8 cellular contexts compared by ENCODE assay signal in genomic region chr1:37858931-37859506, GRCh38. TPM values are rescaled to one million over a fixed set of nuclear protein-coding genes. Genes with fewer than 3 reads are reported as not detected.
DNase-seq lines count a peak whose midpoint lies in the region; ATAC-seq and TF ChIP-seq lines count a peak whose summit lies in the region.

No MANE protein-coding gene starts in this region.

- DNase-seq in astrocyte of the spinal cord (ENCODE audit: low read depth, low spot score) (no peak), immature natural killer cell (no peak), HPDE6-E6E7 (ENCODE audit: extremely low spot score) (no peak)
- DNase-seq in stimulated activated naive B cell treated with anti-CD40 and anti-IgM and Interleukin-4, amounts not matched to agents 10 μg/mL and 1 μg/mL and 100 μg/mL, for 72 hours, result no peak

- H3K36me3 ChIP-seq in BLaER1 treated with 17β-estradiol and CSF1 and Interleukin-3, amounts not matched to agents 10 nM and 100 nM, result peaks cover 51 to 72% (median 67%) of the 10 kb centered on the region in 11 experiments
- H3K36me3 ChIP-seq in KOPT-K1 (ENCODE audit: insufficient read depth, low read length), result peaks cover 34% of the 10 kb centered on the region

- peaks cover 26 to 55% (median 46%) of the 10 kb centered on the region in 10 experiments for H3K4me1 ChIP-seq in BLaER1 treated with 17β-estradiol and CSF1 and Interleukin-3, amounts not matched to agents 10 nM and 100 nM

- peak overlapping the region; percentile 77 to 96 (median 88) for H3K4me2 ChIP-seq in BLaER1 treated with 17β-estradiol and CSF1 and Interleukin-3, amounts not matched to agents 10 nM and 100 nM

- no peaks in the 10 kb centered on the region for H3K9me3 ChIP-seq in BLaER1 treated with 17β-estradiol and CSF1 and Interleukin-3, amounts not matched to agents 10 nM and 100 nM (replicated peaks in 1 of 11)
- no peaks in the 10 kb centered on the region for H3K9me3 ChIP-seq in KOPT-K1 (ENCODE audit: insufficient read depth, low read length, poor library complexity, severe bottlenecking)

- H3K9me3 Mint-ChIP-seq in immature natural killer cell, result no peaks in the 10 kb centered on the region
- no peaks in the 10 kb centered on the region for H3K9me3 Mint-ChIP-seq in stimulated activated naive B cell treated with anti-CD40 and anti-IgM and Interleukin-4, amounts not matched to agents 10 μg/mL and 1 μg/mL and 100 μg/mL, for 72 hours

- H4K20me1 ChIP-seq in BLaER1 treated with 17β-estradiol and CSF1 and Interleukin-3, amounts not matched to agents 10 nM and 100 nM, result peaks cover 0 to 52% (median 11%) of the 10 kb centered on the region in 11 experiments; a peak in 9 of 22 replicates

- H3K9ac ChIP-seq in BLaER1 treated with 17β-estradiol and CSF1 and Interleukin-3, amounts not matched to agents 10 nM and 100 nM, result peak overlapping the region; percentile 81 to 96 (median 91)

- TF ChIP-seq CTCF in astrocyte of the spinal cord (IDR thresholded peaks at IDR 0.05; ENCODE audit: low read depth, low read length), result no peak

- H3K27me3 ChIP-seq in BLaER1 treated with 17β-estradiol and CSF1 and Interleukin-3, amounts not matched to agents 10 nM and 100 nM, result no peaks in the 10 kb centered on the region

- peak overlapping the region; percentile 96 to 100 (median 99) for H3K4me3 Mint-ChIP-seq in immature natural killer cell
- peak overlapping the region; percentile 97 to 99 for H3K4me3 Mint-ChIP-seq in stimulated activated naive B cell treated with anti-CD40 and anti-IgM and Interleukin-4, amounts not matched to agents 10 μg/mL and 1 μg/mL and 100 μg/mL, for 72 hours

- peaks cover 29 to 47% of the 10 kb centered on the region in 2 donors for H3K4me1 Mint-ChIP-seq in immature natural killer cell
- peaks cover 15 to 39% of the 10 kb centered on the region in 2 donors for H3K4me1 Mint-ChIP-seq in stimulated activated naive B cell treated with anti-CD40 and anti-IgM and Interleukin-4, amounts not matched to agents 10 μg/mL and 1 μg/mL and 100 μg/mL, for 72 hours

- ATAC-seq in GM19455 (IDR thresholded peaks at IDR 0.05; ENCODE audit: unreplicated experiment) (peak; percentile 26), HG03045 (IDR thresholded peaks at IDR 0.05; ENCODE audit: unreplicated experiment) (no peak)
- peak in 1 of 2 donors; percentile 4 for ATAC-seq in stimulated activated naive B cell treated with anti-CD40 and anti-IgM and Interleukin-4, amounts not matched to agents 10 μg/mL and 1 μg/mL and 100 μg/mL, for 72 hours (replicated peaks)

- peaks cover 4 to 17% (median 10%) of the 10 kb centered on the region in 3 donors for H3K36me3 Mint-ChIP-seq in immature natural killer cell
- peaks cover 15 to 36% of the 10 kb centered on the region in 2 donors for H3K36me3 Mint-ChIP-seq in stimulated activated naive B cell treated with anti-CD40 and anti-IgM and Interleukin-4, amounts not matched to agents 10 μg/mL and 1 μg/mL and 100 μg/mL, for 72 hours

- H3K4me3 ChIP-seq in BLaER1 treated with 17β-estradiol and CSF1 and Interleukin-3, amounts not matched to agents 10 nM and 100 nM, result peak overlapping the region; percentile 82 to 98 (median 92)
- H3K4me3 ChIP-seq in astrocyte of the spinal cord (ENCODE audit: low read depth, low read length), result peak overlapping the region; percentile 100

- in situ Hi-C loops in astrocyte of the spinal cord (cut with HindIII; ENCODE audit: low sequenced_read_pairs), result no loop called here

- peak overlapping the region; percentile 88 to 99 (median 96) for H3K27ac Mint-ChIP-seq in immature natural killer cell
- H3K27ac Mint-ChIP-seq in stimulated activated naive B cell treated with anti-CD40 and anti-IgM and Interleukin-4, amounts not matched to agents 10 μg/mL and 1 μg/mL and 100 μg/mL, for 72 hours, result peak overlapping the region; percentile 99

- H3K27ac ChIP-seq in BLaER1 treated with 17β-estradiol and CSF1 and Interleukin-3, amounts not matched to agents 10 nM and 100 nM, result peak overlapping the region; percentile 81 to 98 (median 91)
- H3K27ac ChIP-seq in KOPT-K1 (ENCODE audit: low read depth, low read length, poor library complexity, severe bottlenecking), result peak overlapping the region; percentile 75

- peaks cover 4 to 8% (median 6%) of the 10 kb centered on the region in 3 donors for H3K27me3 Mint-ChIP-seq in immature natural killer cell (ENCODE audit: low read depth in 3 of 3)
- no peaks in the 10 kb centered on the region for H3K27me3 Mint-ChIP-seq in stimulated activated naive B cell treated with anti-CD40 and anti-IgM and Interleukin-4, amounts not matched to agents 10 μg/mL and 1 μg/mL and 100 μg/mL, for 72 hours

RNA-seq across cellular contexts. Expression of gene MTF1, which starts 0.4 kb away (rescaled TPM):
- 10 to 100 TPM in 2 of 3 donors, 1 to 10 TPM in 1; 7.7 to 19.0 (median 14.5) TPM for polyA plus RNA-seq in immature natural killer cell

RNA-seq across cellular contexts. Expression of gene YRDC, which starts 51.0 kb away (rescaled TPM):
- 10 to 100 TPM; 17.7 to 44.1 (median 41.3) TPM for polyA plus RNA-seq in immature natural killer cell

RNA-seq across cellular contexts. Expression of gene C1orf122, which starts 51.4 kb away (rescaled TPM):
- 10 to 100 TPM; 33.9 to 58.9 (median 39.3) TPM for polyA plus RNA-seq in immature natural killer cell
